25 cellular contexts compared by ENCODE assay signal in the genomic region with DNA sequence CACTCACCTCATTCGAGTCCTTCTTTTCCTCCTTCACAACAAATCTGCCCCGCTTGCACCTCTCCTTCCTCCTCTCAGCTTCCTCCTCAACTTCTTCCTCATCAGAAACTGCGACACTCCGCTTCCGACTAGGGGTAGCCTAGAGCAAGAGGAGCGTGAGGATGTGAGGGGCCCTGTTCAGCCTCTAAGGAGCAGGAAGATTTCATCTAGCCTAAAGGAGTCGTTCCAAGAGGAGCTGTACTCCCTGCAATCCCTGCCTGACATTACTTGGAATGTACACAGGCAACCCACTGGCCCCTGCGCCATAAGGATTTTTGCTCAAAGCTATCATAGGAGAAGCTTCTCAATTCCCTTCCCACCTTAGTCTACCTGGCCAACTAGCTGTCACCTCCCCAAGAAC. TPM values are rescaled to one million over a fixed set of nuclear protein-coding genes. Genes with fewer than 3 reads are reported as not detected.
DNase-seq lines count a peak whose midpoint lies in the region; ATAC-seq and TF ChIP-seq lines count a peak whose summit lies in the region.
"Had no signal": no experiment of that assay in that cellular context is flagged by ENCODE, and none has a peak within 500 bp of the region (broad histone marks: within the 10 kb centered on the region; RNA-seq: fewer than 3 reads in every experiment).

No MANE protein-coding gene starts in this region.

- H3K4me1 ChIP-seq in IMR-90 (ENCODE audit: control insufficient read depth, insufficient read depth, low read length) (no peaks in the 10 kb centered on the region), neuronal stem cell (ENCODE audit: control insufficient read depth in 2 of 2, insufficient read depth in 1 of 2, low read depth in 1 of 2, low read length in 2 of 2) (no peaks in the 10 kb centered on the region)
- H3K4me1 ChIP-seq: SJSA1 had no signal

- intact Hi-C loops in activated CD4-positive, alpha-beta T cell treated with anti-CD3 and anti-CD28 coated beads for 36 hours (cut with DNase I, micrococcal nuclease) = no loop called here
- intact Hi-C loops in IMR-90 (cut with micrococcal nuclease) = no loop called here

- no peak overlapping the region for H2BK5ac ChIP-seq in IMR-90 (ENCODE audit: low read depth, low read length, poor library complexity, severe bottlenecking)
- H2BK5ac ChIP-seq in neuronal stem cell (ENCODE audit: low read length) = no peak overlapping the region

- H3K9me3 ChIP-seq in IMR-90 (ENCODE audit: control insufficient read depth, insufficient read depth, low read length) = no peaks in the 10 kb centered on the region
- no peaks in the 10 kb centered on the region for H3K9me3 ChIP-seq in neuronal stem cell (replicated peaks in 1 of 2; ENCODE audit: control insufficient read depth in 2 of 2, insufficient read depth in 1 of 2, low read depth in 1 of 2, low read length in 2 of 2)
- H3K9me3 ChIP-seq: SJSA1 had no signal

- no peak overlapping the region for H3K18ac ChIP-seq in IMR-90 (ENCODE audit: low read depth, low read length)
- H3K18ac ChIP-seq in neuronal stem cell (ENCODE audit: low read length) = no peak overlapping the region

- peak overlapping the region; percentile 18 for H2AK9ac ChIP-seq in IMR-90 (replicated peaks; ENCODE audit: low read depth, low read length, poor library complexity)

- POLR2A ChIA-PET in activated CD4-positive, alpha-beta T cell treated with anti-CD3 and anti-CD28 coated beads for 36 hours (lab: Charles Lee) = no interaction called here
- POLR2A ChIA-PET in IMR-90 (lab: Charles Lee; ENCODE audit: unreplicated experiment) = no interaction called here

- no peak overlapping the region for H2BK15ac ChIP-seq in IMR-90 (ENCODE audit: low read depth, low read length)
- H2BK15ac ChIP-seq in neuronal stem cell (ENCODE audit: low read length) = no peak overlapping the region

- no peak overlapping the region for H4K91ac ChIP-seq in IMR-90 (ENCODE audit: insufficient read depth, low read depth, low read length)
- H4K91ac ChIP-seq in neuronal stem cell (ENCODE audit: low read depth, low read length, poor library complexity) = no peak overlapping the region

- ATAC-seq in activated CD4-positive, alpha-beta T cell treated with anti-CD3 and anti-CD28 coated beads for 36 hours = no peak
- ATAC-seq in IMR-90 (ENCODE audit: low read depth) (no peak), HG02798 (IDR thresholded peaks at IDR 0.05; ENCODE audit: poor library complexity, unreplicated experiment) (no peak)
- ATAC-seq: HepG2, K562 had no signal

- H3K14ac ChIP-seq in IMR-90 (replicated peaks; ENCODE audit: low read depth, low read length) (no peak overlapping the region), neuronal stem cell (ENCODE audit: low read length) (no peak overlapping the region)

- H3K4me3 Mint-ChIP-seq in activated CD4-positive, alpha-beta T cell treated with anti-CD3 and anti-CD28 coated beads for 36 hours = no peak overlapping the region
- H3K4me3 Mint-ChIP-seq in endothelial cell (ENCODE audit: unreplicated experiment) = no peak overlapping the region
- H3K4me3 Mint-ChIP-seq: B cell had no signal

- no peak overlapping the region for H4K5ac ChIP-seq in IMR-90 (ENCODE audit: low read depth, low read length)

- H2BK120ac ChIP-seq in IMR-90 (ENCODE audit: low read depth, low read length) (no peak overlapping the region), neuronal stem cell (ENCODE audit: low read depth, low read length) (no peak overlapping the region)

- H3K4me3 ChIP-seq in IMR-90 (ENCODE audit: insufficient read depth, low read depth, low read length) = no peak overlapping the region
- no peak overlapping the region for H3K4me3 ChIP-seq in neuronal stem cell (ENCODE audit: low read length in 2 of 2)
- H3K4me3 ChIP-seq: GM23248, K562, PC-9, SJSA1 had no signal

- H3K27ac Mint-ChIP-seq in activated CD4-positive, alpha-beta T cell treated with anti-CD3 and anti-CD28 coated beads for 36 hours = peak overlapping the region; percentile 11
- peak overlapping the region; percentile 24 for H3K27ac Mint-ChIP-seq in endothelial cell (ENCODE audit: unreplicated experiment)
- H3K27ac Mint-ChIP-seq: B cell had no signal

- H3K9ac ChIP-seq in IMR-90 (ENCODE audit: low read depth, low read length) (no peak overlapping the region), neuronal stem cell (ENCODE audit: low read depth, low read length, poor library complexity) (peak overlapping the region; percentile 54)
- H3K9ac ChIP-seq: GM23248 had no signal

- dilution Hi-C loops in IMR-90 (cut with HindIII; ENCODE audit: low sequenced_read_pairs, unreplicated experiment) = no loop called here

- BruUV-seq in IMR-90 (replicated peaks; lab: Mats Ljungman, UMichigan) = no TSS peak

- no peaks in the 10 kb centered on the region for H3K9me1 ChIP-seq in IMR-90 (ENCODE audit: insufficient read depth, low read length)

- no peaks in the 10 kb centered on the region for H3K27me3 ChIP-seq in IMR-90 (ENCODE audit: control insufficient read depth, insufficient read depth, low read length)
- H3K27me3 ChIP-seq in neuronal stem cell (ENCODE audit: control insufficient read depth in 3 of 3, insufficient read depth in 3 of 3, low read depth in 1 of 3, low read length in 3 of 3) = no peaks in the 10 kb centered on the region
- H3K27me3 ChIP-seq: SJSA1 had no signal

- CTCF ChIA-PET in activated CD4-positive, alpha-beta T cell treated with anti-CD3 and anti-CD28 coated beads for 36 hours (lab: Charles Lee) = no interaction called here
- CTCF ChIA-PET in IMR-90 (lab: Yijun Ruan, JAX) = no interaction called here

- H3K36me3 ChIP-seq in IMR-90 (ENCODE audit: control insufficient read depth, insufficient read depth, low read length) (peaks cover 80% of the 10 kb centered on the region), neuronal stem cell (replicated peaks in 1 of 2; ENCODE audit: control insufficient read depth in 2 of 2, insufficient read depth in 2 of 2, low read length in 2 of 2) (peaks cover 72 to 96% of the 10 kb centered on the region in 2 donors)

- peaks cover 20% of the 10 kb centered on the region for H3K4me1 Mint-ChIP-seq in activated CD4-positive, alpha-beta T cell treated with anti-CD3 and anti-CD28 coated beads for 36 hours
- peaks cover 6% of the 10 kb centered on the region for H3K4me1 Mint-ChIP-seq in endothelial cell (ENCODE audit: unreplicated experiment)
- H3K4me1 Mint-ChIP-seq: B cell had no signal

- no peak overlapping the region for H3K56ac ChIP-seq in IMR-90 (ENCODE audit: extremely low read depth, insufficient read depth, low read length)

- no peak overlapping the region for H3K4ac ChIP-seq in IMR-90 (ENCODE audit: low read depth, low read length)
- H3K4ac ChIP-seq in neuronal stem cell (ENCODE audit: low read length) = no peak overlapping the region

- peaks cover 5% of the 10 kb centered on the region; the same call in 1 of the 2 replicates for H4K20me1 ChIP-seq in IMR-90 (ENCODE audit: insufficient read depth, low read length)

- no peaks in the 10 kb centered on the region for H3K9me3 Mint-ChIP-seq in activated CD4-positive, alpha-beta T cell treated with anti-CD3 and anti-CD28 coated beads for 36 hours (ENCODE audit: low read depth)
- H3K9me3 Mint-ChIP-seq in endothelial cell (ENCODE audit: unreplicated experiment) = no peaks in the 10 kb centered on the region

- H3K79me1 ChIP-seq in IMR-90 (ENCODE audit: low read depth in 1 of 2, low read length in 2 of 2) (peaks cover 0 to 8% of the 10 kb centered on the region in 2 experiments; a peak in 3 of 4 replicates), neuronal stem cell (ENCODE audit: low read depth, low read length) (no peaks in the 10 kb centered on the region)

- in situ Hi-C loops in IMR-90 (cut with MboI; ENCODE audit: low sequenced_read_pairs) = no loop called here

- H3K23ac ChIP-seq in IMR-90 (ENCODE audit: low read depth, low read length) (no peak overlapping the region), neuronal stem cell (ENCODE audit: low read depth, low read length, poor library complexity) (no peak overlapping the region)

- 100% methylated on average over 1 of the region's 8 CpGs; no CpG with 5 or more reads in 1 of the 2 experiments for WGBS in IMR-90 (ENCODE audit: extremely low coverage in 2 of 2, insufficient read length in 1 of 2), 2 experiments
- no CpG with 5 or more reads among the region's 8 CpGs for WGBS in neuronal stem cell (ENCODE audit: extremely low coverage in 2 of 2, insufficient read length in 2 of 2, insufficient replicate concordance in 1 of 2), 2 donors

- TF ChIP-seq RAD21 in IMR-90 (IDR thresholded peaks at IDR 0.05; ENCODE audit: low read length) = no peak

- H3K4me2 ChIP-seq in IMR-90 (ENCODE audit: low read depth, low read length) (no peak overlapping the region), neuronal stem cell (ENCODE audit: insufficient read depth, low read length, poor library complexity, severe bottlenecking) (no peak overlapping the region)
- H3K4me2 ChIP-seq: PC-9 had no signal

- H3K27ac ChIP-seq in IMR-90 (ENCODE audit: insufficient read depth, low read length) = no peak overlapping the region
- no peak overlapping the region for H3K27ac ChIP-seq in neuronal stem cell (replicated peaks; ENCODE audit: low read length)
- H3K27ac ChIP-seq: 22Rv1, C4-2B, GM23248, PC-9, SJSA1 had no signal

- TF ChIP-seq CTCF in IMR-90 (conservative IDR thresholded peaks at IDR 0.05; ENCODE audit: low read depth, low read length) (no peak), endothelial cell (IDR thresholded peaks at IDR 0.05; ENCODE audit: unreplicated experiment) (no peak)

- DNase-seq in activated CD4-positive, alpha-beta T cell treated with anti-CD3 and anti-CD28 coated beads for 36 hours = no peak
- no peak for DNase-seq in activated CD4-positive, alpha-beta T cell treated with anti-CD3 and anti-CD28 coated beads, Interleukin-2, amount 50 U/mL, for 1 hour
- no peak for DNase-seq in IMR-90
- no peak for DNase-seq in endothelial cell (ENCODE audit: low spot score)
- no peak for DNase-seq in neuronal stem cell (ENCODE audit: low spot score)
- no peak for DNase-seq in activated CD4-positive, CD25-positive, alpha-beta regulatory T cell (lab: John Stamatoyannopoulos, UW)
- DNase-seq in activated effector memory CD4-positive, alpha-beta T cell treated with anti-CD3 and anti-CD28 coated beads, Interleukin-2, amount 50 U/mL, for 16 hours = no peak
- DNase-seq: GM23248, H7, MV-4-11, NCI-H1105, NCI-H146, NCI-H1930, NCI-H2107, NCI-H446, NCI-H524 treated with DMSO at 0.1 percent for 48 hours, PC-9, Right ventricle myocardium superior had no signal

- H2AK5ac ChIP-seq in IMR-90 (ENCODE audit: low read depth, low read length) (no peak overlapping the region), neuronal stem cell (ENCODE audit: low read depth, low read length) (no peak overlapping the region)

- H4K8ac ChIP-seq in IMR-90 (ENCODE audit: low read depth in 2 of 2, low read length in 2 of 2) (no peak overlapping the region), neuronal stem cell (ENCODE audit: low read depth, low read length) (no peak overlapping the region)

- no peak for TF ChIP-seq POLR2A in IMR-90 (IDR thresholded peaks at IDR 0.05; ENCODE audit: low read depth, low read length)

- H2BK12ac ChIP-seq in neuronal stem cell (ENCODE audit: low read length) = no peak overlapping the region

- H3K27me3 Mint-ChIP-seq in activated CD4-positive, alpha-beta T cell treated with anti-CD3 and anti-CD28 coated beads for 36 hours = no peaks in the 10 kb centered on the region
- peaks cover 2% of the 10 kb centered on the region for H3K27me3 Mint-ChIP-seq in endothelial cell (ENCODE audit: unreplicated experiment)
- H3K27me3 Mint-ChIP-seq: B cell had no signal

- H3K36me3 Mint-ChIP-seq in activated CD4-positive, alpha-beta T cell treated with anti-CD3 and anti-CD28 coated beads for 36 hours (ENCODE audit: low read depth) = peaks cover 66% of the 10 kb centered on the region
- H3K36me3 Mint-ChIP-seq in endothelial cell (ENCODE audit: low read depth, unreplicated experiment) = peaks cover 74% of the 10 kb centered on the region

- no peak overlapping the region for H2AFZ ChIP-seq in IMR-90 (replicated peaks; ENCODE audit: low read length, poor library complexity)
- H2AFZ ChIP-seq in neuronal stem cell (ENCODE audit: low read length) = no peak overlapping the region
- H2AFZ ChIP-seq: GM23248, PC-9 had no signal

- no peak overlapping the region for H2BK20ac ChIP-seq in IMR-90 (ENCODE audit: low read depth, low read length)

RNA-seq across cellular contexts. Expression of gene MORC2, which starts 34.5 kb away (rescaled TPM):
- 10 to 100 TPM; 24.0 to 24.1 TPM for total RNA-seq in activated CD4-positive, alpha-beta T cell treated with anti-CD3 and anti-CD28 coated beads for 36 hours
- total RNA-seq in IMR-90 (2012; rRNA removed) (20.6 and 24.7 TPM in 2 replicates), endothelial cell (ENCODE audit: unreplicated experiment) (56.2 TPM)
- polyA plus RNA-seq in IMR-90 (2012; rRNA removed) = 12.8 and 15.8 TPM in 2 replicates
- 6.6 and 7.2 TPM in 2 replicates for polyA plus RNA-seq in IMR-90 (2012; cell fraction: cytosol; rRNA removed)
- 17.9 and 32.7 TPM in 2 replicates for polyA plus RNA-seq in IMR-90 (2012; cell fraction: nucleus; rRNA removed; ENCODE audit: low replicate concordance)
- 29.0 TPM for polyA plus RNA-seq in neuronal stem cell (2013, experiment 1 of 2)
- 31.5 TPM for polyA plus RNA-seq in neuronal stem cell (2013, experiment 2 of 2)

RNA-seq across cellular contexts. Expression of gene TUG1, which starts 35.0 kb away (rescaled TPM):
- total RNA-seq in activated CD4-positive, alpha-beta T cell treated with anti-CD3 and anti-CD28 coated beads for 36 hours = 10 to 100 TPM; 46.8 to 56.4 TPM
- total RNA-seq in IMR-90 (2012; rRNA removed) (63.3 and 68.8 TPM in 2 replicates), endothelial cell (ENCODE audit: unreplicated experiment) (155 TPM)
- 52.1 and 60.6 TPM in 2 replicates for polyA plus RNA-seq in IMR-90 (2012; rRNA removed)
- polyA plus RNA-seq in IMR-90 (2012; cell fraction: cytosol; rRNA removed) = 10.4 and 13.8 TPM in 2 replicates
- polyA plus RNA-seq in IMR-90 (2012; cell fraction: nucleus; rRNA removed; ENCODE audit: low replicate concordance) = 32.1 and 280 TPM in 2 replicates
- 113 TPM for polyA plus RNA-seq in neuronal stem cell (2013, experiment 1 of 2)
- polyA plus RNA-seq in neuronal stem cell (2013, experiment 2 of 2) = 113 TPM
